22 cellular contexts compared by ENCODE assay signal in genomic region chr4:76091052-76091451, GRCh38. TPM values are rescaled to one million over a fixed set of nuclear protein-coding genes. Genes with fewer than 3 reads are reported as not detected.
"Had no signal": no experiment of that assay in that cellular context is flagged by ENCODE, and none has a peak within 500 bp of the region (broad histone marks: within the 10 kb centered on the region; RNA-seq: fewer than 3 reads in every experiment).

No MANE protein-coding gene starts in this region.

- H3K9me3 Mint-ChIP-seq: activated naive CD8-positive, alpha-beta T cell treated with anti-CD3 and anti-CD28 coated beads for 36 hours; activated T-helper 17 cell treated with anti-CD3 and anti-CD28 coated beads, Interleukin-2, amount 50 U/mL, for 72 hours; stimulated activated naive B cell treated with anti-CD40 and anti-IgM and Interleukin-4, amounts not matched to agents 10 μg/mL and 1 μg/mL and 100 μg/mL, for 72 hours; T-helper 1 cell treated with Interleukin-12 subunit alpha and Interleukin-12 subunit beta and Interleukin-4 antibody, amounts not matched to agents 30 μg/mL and 1 μg/mL, for 36 hours had no signal

- H3K36me3 ChIP-seq: gastroesophageal sphincter, heart left ventricle, left lung, prostate gland, right lobe of liver, upper lobe of right lung had no signal

- H3K27me3 ChIP-seq: gastroesophageal sphincter, heart left ventricle, left lung, right lobe of liver, upper lobe of right lung had no signal

- H3K4me3 ChIP-seq: gastroesophageal sphincter, heart left ventricle, left lung, prostate gland, right lobe of liver, upper lobe of right lung had no signal

- H3K27ac ChIP-seq: gastroesophageal sphincter, right lobe of liver had no signal

- H3K27ac Mint-ChIP-seq: activated naive CD8-positive, alpha-beta T cell treated with anti-CD3 and anti-CD28 coated beads for 36 hours; activated T-helper 17 cell treated with anti-CD3 and anti-CD28 coated beads, Interleukin-2, amount 50 U/mL, for 72 hours; endodermal cell; T-helper 1 cell treated with Interleukin-12 subunit alpha and Interleukin-12 subunit beta and Interleukin-4 antibody, amounts not matched to agents 30 μg/mL and 1 μg/mL, for 36 hours had no signal

- H3K4me1 ChIP-seq: prostate gland had no signal

- H3K36me3 Mint-ChIP-seq: activated naive CD8-positive, alpha-beta T cell treated with anti-CD3 and anti-CD28 coated beads for 36 hours; stimulated activated naive B cell treated with anti-CD40 and anti-IgM and Interleukin-4, amounts not matched to agents 10 μg/mL and 1 μg/mL and 100 μg/mL, for 72 hours had no signal

- H3K9me3 ChIP-seq: gastroesophageal sphincter, left lung, prostate gland, right lobe of liver, upper lobe of right lung had no signal

- DNase-seq: activated CD4-positive, alpha-beta T cell treated with anti-CD3 and anti-CD28 coated beads for 1 hour; activated CD4-positive, alpha-beta T cell treated with anti-CD3 and anti-CD28 coated beads, Interleukin-2, amount 50 U/mL, for 48 hours; activated naive CD4-positive, alpha-beta T cell; activated naive CD8-positive, alpha-beta T cell treated with anti-CD3 and anti-CD28 coated beads for 36 hours; amniotic stem cell; endodermal cell; erythroblast; heart left ventricle; left lung; right lobe of liver; small intestine; stimulated activated CD4-positive, alpha-beta T cell treated with anti-CD3 and anti-CD28 coated beads, Interleukin-4, amount 100 ng/mL, for 4 hours; stimulated activated naive B cell treated with anti-CD40 and anti-IgM and Interleukin-4, amounts not matched to agents 10 μg/mL and 1 μg/mL and 100 μg/mL, for 72 hours; upper lobe of right lung had no signal

- H3K4me3 Mint-ChIP-seq: activated naive CD8-positive, alpha-beta T cell treated with anti-CD3 and anti-CD28 coated beads for 36 hours; activated T-helper 17 cell treated with anti-CD3 and anti-CD28 coated beads, Interleukin-2, amount 50 U/mL, for 72 hours; endodermal cell; T-helper 1 cell treated with Interleukin-12 subunit alpha and Interleukin-12 subunit beta and Interleukin-4 antibody, amounts not matched to agents 30 μg/mL and 1 μg/mL, for 36 hours had no signal

- H3K4me1 Mint-ChIP-seq: activated T-helper 17 cell treated with anti-CD3 and anti-CD28 coated beads, Interleukin-2, amount 50 U/mL, for 72 hours had no signal

RNA-seq across cellular contexts. Expression of gene ART3, which starts 16.5 kb away (rescaled TPM):
- total RNA-seq: kidney epithelial cell, left lung, lung microvascular endothelial cell, mononuclear cell, osteocyte, right lobe of liver, upper lobe of right lung had no signal

RNA-seq across cellular contexts. Expression of gene CXCL11, which starts 55.2 kb away (rescaled TPM):
- total RNA-seq: activated T-helper 17 cell treated with anti-CD3 and anti-CD28 coated beads, Interleukin-2, amount 50 U/mL, for 72 hours; endodermal cell; kidney epithelial cell; osteocyte; upper lobe of right lung had no signal
